Comparison of ENCODE assay signal across 16 cellular contexts in genomic region chr19:40565355-40565754, GRCh38. TPM values are rescaled to one million over a fixed set of nuclear protein-coding genes. Genes with fewer than 3 reads are reported as not detected.
DNase-seq lines count a peak whose midpoint lies in the region; TF ChIP-seq lines count a peak whose summit lies in the region.
"Had no signal": no experiment of that assay in that cellular context is flagged by ENCODE, and none has a peak within 500 bp of the region (broad histone marks: within the 10 kb centered on the region; RNA-seq: fewer than 3 reads in every experiment).

No MANE protein-coding gene starts in this region.

- WGBS in lower leg skin, 2 donors, result 65 to 66% methylated on average over 7 of the region's 7 CpGs

- DNase-seq in H7 (peak; percentile 30), epidermal melanocyte (ENCODE audit: insufficient read length, low spot score) (peak; percentile 10), osteoblast (ENCODE audit: insufficient read length, low spot score, missing footprints) (peak; percentile 19), lower leg skin (ENCODE audit: low spot score in 2 of 2) (no peak), AG08396 (ENCODE audit: low spot score) (no peak)
- DNase-seq in activated naive CD4-positive, alpha-beta T cell treated with anti-CD3 and anti-CD28 coated beads, Interleukin-2, amount 10 ng/mL, durations not matched to agents 7 days and 5 days, result no peak
- DNase-seq: AML-193; CD4-positive, alpha-beta T cell; CD8-positive, alpha-beta memory T cell; DMS79 treated with DMSO at 0.1 percent for 48 hours; GF-D8; GOT3; HFFc6 had no signal

- TF ChIP-seq POLR2A in lower leg skin (IDR thresholded peaks at IDR 0.05), result no peak

- no peak overlapping the region for H3K4me3 ChIP-seq in H7 (ENCODE audit: insufficient read depth, low read depth, low read length)
- no peak overlapping the region for H3K4me3 ChIP-seq in osteoblast (ENCODE audit: insufficient read depth, low read length)
- no peak overlapping the region for H3K4me3 ChIP-seq in lower leg skin (ENCODE audit: low read depth, poor library complexity, severe bottlenecking)
- H3K4me3 ChIP-seq: BLaER1 treated with 17β-estradiol and CSF1 and Interleukin-3, amounts not matched to agents 10 nM and 100 nM had no signal

- H3K36me3 Mint-ChIP-seq in activated naive CD4-positive, alpha-beta T cell treated with anti-CD3 and anti-CD28 coated beads, Interleukin-2, amount 10 ng/mL, durations not matched to agents 7 days and 5 days, result peaks cover 1% of the 10 kb centered on the region

- no peaks in the 10 kb centered on the region for H3K9me3 Mint-ChIP-seq in activated naive CD4-positive, alpha-beta T cell treated with anti-CD3 and anti-CD28 coated beads, Interleukin-2, amount 10 ng/mL, durations not matched to agents 7 days and 5 days
- H3K9me3 Mint-ChIP-seq: CD4-positive, alpha-beta T cell; CD8-positive, alpha-beta memory T cell; HFFc6 had no signal

- H3K4me2 ChIP-seq in osteoblast (ENCODE audit: insufficient read depth, low read length), result no peak overlapping the region
- H3K4me2 ChIP-seq: BLaER1 treated with 17β-estradiol and CSF1 and Interleukin-3, amounts not matched to agents 10 nM and 100 nM had no signal

- no peak overlapping the region for H3K27ac Mint-ChIP-seq in activated naive CD4-positive, alpha-beta T cell treated with anti-CD3 and anti-CD28 coated beads, Interleukin-2, amount 10 ng/mL, durations not matched to agents 7 days and 5 days
- H3K27ac Mint-ChIP-seq: CD14-positive monocyte; CD4-positive, alpha-beta T cell; CD8-positive, alpha-beta memory T cell; HFFc6 had no signal

- peaks cover 14% of the 10 kb centered on the region for H3K4me1 Mint-ChIP-seq in activated naive CD4-positive, alpha-beta T cell treated with anti-CD3 and anti-CD28 coated beads, Interleukin-2, amount 10 ng/mL, durations not matched to agents 7 days and 5 days

- peaks cover 60% of the 10 kb centered on the region for H3K27me3 ChIP-seq in H7 (ENCODE audit: control insufficient read depth, insufficient read depth, low read length)
- peaks cover 7% of the 10 kb centered on the region for H3K27me3 ChIP-seq in osteoblast (ENCODE audit: insufficient read depth, low read length)

- TF ChIP-seq CTCF in osteoblast (IDR thresholded peaks at IDR 0.05; ENCODE audit: extremely low read depth, low read depth, low read length) (no peak), lower leg skin (IDR thresholded peaks at IDR 0.05) (no peak)

- H4K20me1 ChIP-seq in osteoblast (ENCODE audit: insufficient read depth, low read length), result no peaks in the 10 kb centered on the region
- H4K20me1 ChIP-seq: BLaER1 treated with 17β-estradiol and CSF1 and Interleukin-3, amounts not matched to agents 10 nM and 100 nM had no signal

- CTCF ChIA-PET in activated naive CD4-positive, alpha-beta T cell treated with anti-CD3 and anti-CD28 coated beads, Interleukin-2, amount 10 ng/mL, durations not matched to agents 7 days and 5 days (lab: Charles Lee), result no interaction called here

- H2AFZ ChIP-seq in osteoblast (ENCODE audit: low read length), result no peak overlapping the region

- H3K9me3 ChIP-seq in osteoblast (ENCODE audit: low read depth, low read length), result no peaks in the 10 kb centered on the region
- H3K9me3 ChIP-seq: BE2C; BLaER1 treated with 17β-estradiol and CSF1 and Interleukin-3, amounts not matched to agents 10 nM and 100 nM had no signal

- no peak overlapping the region for H3K4me3 Mint-ChIP-seq in activated naive CD4-positive, alpha-beta T cell treated with anti-CD3 and anti-CD28 coated beads, Interleukin-2, amount 10 ng/mL, durations not matched to agents 7 days and 5 days
- H3K4me3 Mint-ChIP-seq: CD4-positive, alpha-beta T cell; CD8-positive, alpha-beta memory T cell; HFFc6 had no signal

- no peaks in the 10 kb centered on the region for H3K36me3 ChIP-seq in H7 (replicated peaks; ENCODE audit: control insufficient read depth, insufficient read depth, low read length)
- H3K36me3 ChIP-seq in osteoblast (ENCODE audit: insufficient read depth, low read length), result no peaks in the 10 kb centered on the region
- H3K36me3 ChIP-seq: BE2C; BLaER1 treated with 17β-estradiol and CSF1 and Interleukin-3, amounts not matched to agents 10 nM and 100 nM had no signal

- H3K4me1 ChIP-seq in osteoblast (ENCODE audit: insufficient read depth, low read length), result peaks cover 16% of the 10 kb centered on the region

- H3K27me3 Mint-ChIP-seq in activated naive CD4-positive, alpha-beta T cell treated with anti-CD3 and anti-CD28 coated beads, Interleukin-2, amount 10 ng/mL, durations not matched to agents 7 days and 5 days, result peaks cover 82% of the 10 kb centered on the region

- no peaks in the 10 kb centered on the region for H3K79me2 ChIP-seq in osteoblast (ENCODE audit: insufficient read depth, low read length)

- no peak overlapping the region for H3K27ac ChIP-seq in osteoblast (ENCODE audit: low read depth, low read length)
- H3K27ac ChIP-seq: BLaER1 treated with 17β-estradiol and CSF1 and Interleukin-3, amounts not matched to agents 10 nM and 100 nM had no signal

- intact Hi-C loops in lower leg skin (cut with DNase I; ENCODE audit: low total_unique reads), result no loop called here

RNA-seq across cellular contexts. Expression of gene SHKBP1, which starts 11.3 kb away (rescaled TPM):
- 52.3 and 58.2 TPM in 2 replicates for total RNA-seq in H7 (2014; rRNA removed; shearing (Covaris generic))
- 16.3 and 18.9 TPM in 2 replicates for total RNA-seq in osteoblast
- total RNA-seq in lower leg skin, result 10 to 100 TPM; 39.6 to 53.4 (median 43.0) TPM

RNA-seq across cellular contexts. Expression of gene LTBP4, which starts 35.8 kb away (rescaled TPM):
- 54.6 and 83.1 TPM in 2 replicates for total RNA-seq in H7 (2014; rRNA removed; shearing (Covaris generic))
- total RNA-seq in osteoblast (13.6 and 16.6 TPM in 2 replicates), lower leg skin (100 to 1,000 TPM; 113 to 181 (median 144) TPM)

Comparison
In these comparisons a context has a peak if more than half of its experiments do, and no peak if none do; other contexts are left out.
1. DNase-seq: peak in H7 (single experiment), epidermal melanocyte (single experiment) and osteoblast (single experiment); none in lower leg skin (0 of 2), activated naive CD4-positive, alpha-beta T cell treated with anti-CD3 and anti-CD28 coated beads, Interleukin-2, amount 10 ng/mL, durations not matched to agents 7 days and 5 days (single experiment) and AG08396 (single experiment).